ENCODE assay signal across 1 cellular context in the genomic region with DNA sequence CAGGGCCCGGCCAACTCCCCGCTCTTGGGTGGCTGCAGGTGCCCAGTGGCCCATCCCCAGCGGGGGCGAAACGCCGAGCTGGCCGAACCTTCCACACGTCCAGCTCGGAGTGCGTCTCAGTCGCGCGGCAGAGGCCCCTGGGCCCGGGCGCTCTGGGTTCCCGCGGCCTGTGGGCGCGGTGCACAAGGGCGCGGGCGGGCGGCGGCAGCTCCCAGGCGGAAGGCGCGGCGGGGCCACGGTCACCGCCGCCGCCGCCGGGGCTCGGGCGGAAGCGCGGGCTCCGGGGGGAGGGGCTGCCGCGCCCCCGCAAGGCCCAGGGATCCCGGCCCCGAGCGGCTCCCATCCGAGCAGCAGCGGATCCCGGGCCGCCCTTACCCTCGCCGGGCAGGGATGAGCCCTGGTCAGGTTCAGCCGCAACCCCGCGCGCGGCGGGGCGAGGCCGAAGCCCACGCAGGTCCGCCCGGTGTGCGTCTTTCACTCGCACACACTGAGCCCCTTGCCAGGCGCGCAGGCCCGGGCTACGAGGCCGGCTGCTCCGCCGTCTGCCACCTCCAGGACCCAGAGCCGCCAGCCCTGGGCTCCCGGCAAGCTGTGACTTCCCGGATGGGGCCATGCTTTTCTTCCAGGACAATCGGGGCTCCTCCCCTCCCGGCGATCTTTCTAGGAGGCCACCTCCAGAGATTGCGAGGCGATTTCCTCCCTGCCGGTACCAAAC.
TF ChIP-seq lines count a peak whose summit lies in the region.

No MANE protein-coding gene starts in this region.

TF ChIP-seq in HEK293, 187 proteins besides CTCF, POLR2A, EP300 and RAD21 (continued from another document and continues in another):
- TF ChIP-seq, protein P1, sequence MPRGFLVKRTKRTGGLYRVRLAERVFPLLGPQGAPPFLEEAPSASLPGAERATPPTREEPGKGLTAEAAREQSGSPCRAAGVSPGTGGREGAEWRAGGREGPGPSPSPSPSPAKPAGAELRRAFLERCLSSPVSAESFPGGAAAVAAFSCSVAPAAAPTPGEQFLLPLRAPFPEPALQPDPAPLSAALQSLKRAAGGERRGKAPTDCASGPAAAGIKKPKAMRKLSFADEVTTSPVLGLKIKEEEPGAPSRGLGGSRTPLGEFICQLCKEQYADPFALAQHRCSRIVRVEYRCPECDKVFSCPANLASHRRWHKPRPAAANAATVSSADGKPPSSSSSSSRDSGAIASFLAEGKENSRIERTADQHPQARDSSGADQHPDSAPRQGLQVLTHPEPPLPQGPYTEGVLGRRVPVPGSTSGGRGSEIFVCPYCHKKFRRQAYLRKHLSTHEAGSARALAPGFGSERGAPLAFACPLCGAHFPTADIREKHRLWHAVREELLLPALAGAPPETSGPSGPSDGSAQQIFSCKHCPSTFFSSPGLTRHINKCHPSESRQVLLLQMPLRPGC (tag by site-specific recombination; IDR thresholded peaks at IDR 0.05) = no peak
- TF ChIP-seq ZNF664 (tag by site-specific recombination; IDR thresholded peaks at IDR 0.05) (no peak), ZNF596 (tag by site-specific recombination; IDR thresholded peaks at IDR 0.05) (peak; percentile 35; the same call in 1 of the 2 replicates), YY1 (tag by site-specific recombination; IDR thresholded peaks at IDR 0.05) (peak; percentile 56; the same call in 1 of the 2 replicates), ZNF621 (tag by site-specific recombination; IDR thresholded peaks at IDR 0.05) (no peak), GLIS1 (tag by site-specific recombination; IDR thresholded peaks at IDR 0.05) (peak; percentile 65), WT1 (tag by site-specific recombination; IDR thresholded peaks at IDR 0.05) (no peak; the same call in 1 of the 2 replicates), ZNF24 (tag by site-specific recombination; IDR thresholded peaks at IDR 0.05) (no peak), ZSCAN30 (tag by site-specific recombination; IDR thresholded peaks at IDR 0.05) (0 out of 2 replicates have a peak, but pooled peaks have one; percentile 52), ZNF266 (tag by site-specific recombination; IDR thresholded peaks at IDR 0.05; ENCODE audit: low read depth) (no peak), HOXC10 (CRISPR knock-in tag; IDR thresholded peaks at IDR 0.05) (no peak), ZNF76 (tag by site-specific recombination; IDR thresholded peaks at IDR 0.05; ENCODE audit: borderline replicate concordance, low read depth) (peak; percentile 67), IKZF3 (tag by site-specific recombination; IDR thresholded peaks at IDR 0.05) (peak; percentile 72), SCRT1 (tag by site-specific recombination; IDR thresholded peaks at IDR 0.05; ENCODE audit: borderline replicate concordance) (no peak), ZNF670 (tag by site-specific recombination; IDR thresholded peaks at IDR 0.05; ENCODE audit: low read depth) (no peak), SP7 (tag by site-specific recombination; IDR thresholded peaks at IDR 0.05) (peak; percentile 54), MYNN (tag by site-specific recombination; IDR thresholded peaks at IDR 0.05; ENCODE audit: borderline replicate concordance) (no peak), ZBTB20 (tag by site-specific recombination; IDR thresholded peaks at IDR 0.05) (peak; percentile 94), ZNF19 (tag by site-specific recombination; IDR thresholded peaks at IDR 0.05; ENCODE audit: low read depth) (no peak), ZNF660 (tag by site-specific recombination; IDR thresholded peaks at IDR 0.05) (no peak), ZNF140 (tag by site-specific recombination; IDR thresholded peaks at IDR 0.05) (no peak), ZNF175 (tag by site-specific recombination; IDR thresholded peaks at IDR 0.05) (no peak), TRIM28 (IDR thresholded peaks at IDR 0.05; ENCODE audit: borderline replicate concordance, low read length) (no peak), ZNF837 (tag by site-specific recombination; IDR thresholded peaks at IDR 0.05) (no peak), ZNF785 (tag by site-specific recombination; IDR thresholded peaks at IDR 0.05) (no peak), MEIS1 (CRISPR knock-in tag; IDR thresholded peaks at IDR 0.05; ENCODE audit: borderline replicate concordance) (no peak)
- TF ChIP-seq, protein P2, sequence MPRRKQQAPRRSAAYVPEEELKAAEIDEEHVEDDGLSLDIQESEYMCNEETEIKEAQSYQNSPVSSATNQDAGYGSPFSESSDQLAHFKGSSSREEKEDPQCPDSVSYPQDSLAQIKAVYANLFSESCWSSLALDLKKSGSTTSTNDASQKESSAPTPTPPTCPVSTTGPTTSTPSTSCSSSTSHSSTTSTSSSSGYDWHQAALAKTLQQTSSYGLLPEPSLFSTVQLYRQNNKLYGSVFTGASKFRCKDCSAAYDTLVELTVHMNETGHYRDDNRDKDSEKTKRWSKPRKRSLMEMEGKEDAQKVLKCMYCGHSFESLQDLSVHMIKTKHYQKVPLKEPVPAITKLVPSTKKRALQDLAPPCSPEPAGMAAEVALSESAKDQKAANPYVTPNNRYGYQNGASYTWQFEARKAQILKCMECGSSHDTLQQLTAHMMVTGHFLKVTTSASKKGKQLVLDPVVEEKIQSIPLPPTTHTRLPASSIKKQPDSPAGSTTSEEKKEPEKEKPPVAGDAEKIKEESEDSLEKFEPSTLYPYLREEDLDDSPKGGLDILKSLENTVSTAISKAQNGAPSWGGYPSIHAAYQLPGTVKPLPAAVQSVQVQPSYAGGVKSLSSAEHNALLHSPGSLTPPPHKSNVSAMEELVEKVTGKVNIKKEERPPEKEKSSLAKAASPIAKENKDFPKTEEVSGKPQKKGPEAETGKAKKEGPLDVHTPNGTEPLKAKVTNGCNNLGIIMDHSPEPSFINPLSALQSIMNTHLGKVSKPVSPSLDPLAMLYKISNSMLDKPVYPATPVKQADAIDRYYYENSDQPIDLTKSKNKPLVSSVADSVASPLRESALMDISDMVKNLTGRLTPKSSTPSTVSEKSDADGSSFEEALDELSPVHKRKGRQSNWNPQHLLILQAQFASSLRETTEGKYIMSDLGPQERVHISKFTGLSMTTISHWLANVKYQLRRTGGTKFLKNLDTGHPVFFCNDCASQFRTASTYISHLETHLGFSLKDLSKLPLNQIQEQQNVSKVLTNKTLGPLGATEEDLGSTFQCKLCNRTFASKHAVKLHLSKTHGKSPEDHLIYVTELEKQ (tag by site-specific recombination; IDR thresholded peaks at IDR 0.05; ENCODE audit: borderline replicate concordance) = no peak
- TF ChIP-seq, protein P3, sequence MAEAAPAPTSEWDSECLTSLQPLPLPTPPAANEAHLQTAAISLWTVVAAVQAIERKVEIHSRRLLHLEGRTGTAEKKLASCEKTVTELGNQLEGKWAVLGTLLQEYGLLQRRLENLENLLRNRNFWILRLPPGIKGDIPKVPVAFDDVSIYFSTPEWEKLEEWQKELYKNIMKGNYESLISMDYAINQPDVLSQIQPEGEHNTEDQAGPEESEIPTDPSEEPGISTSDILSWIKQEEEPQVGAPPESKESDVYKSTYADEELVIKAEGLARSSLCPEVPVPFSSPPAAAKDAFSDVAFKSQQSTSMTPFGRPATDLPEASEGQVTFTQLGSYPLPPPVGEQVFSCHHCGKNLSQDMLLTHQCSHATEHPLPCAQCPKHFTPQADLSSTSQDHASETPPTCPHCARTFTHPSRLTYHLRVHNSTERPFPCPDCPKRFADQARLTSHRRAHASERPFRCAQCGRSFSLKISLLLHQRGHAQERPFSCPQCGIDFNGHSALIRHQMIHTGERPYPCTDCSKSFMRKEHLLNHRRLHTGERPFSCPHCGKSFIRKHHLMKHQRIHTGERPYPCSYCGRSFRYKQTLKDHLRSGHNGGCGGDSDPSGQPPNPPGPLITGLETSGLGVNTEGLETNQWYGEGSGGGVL (tag by site-specific recombination; IDR thresholded peaks at IDR 0.05) = no peak
- TF ChIP-seq, protein P4, sequence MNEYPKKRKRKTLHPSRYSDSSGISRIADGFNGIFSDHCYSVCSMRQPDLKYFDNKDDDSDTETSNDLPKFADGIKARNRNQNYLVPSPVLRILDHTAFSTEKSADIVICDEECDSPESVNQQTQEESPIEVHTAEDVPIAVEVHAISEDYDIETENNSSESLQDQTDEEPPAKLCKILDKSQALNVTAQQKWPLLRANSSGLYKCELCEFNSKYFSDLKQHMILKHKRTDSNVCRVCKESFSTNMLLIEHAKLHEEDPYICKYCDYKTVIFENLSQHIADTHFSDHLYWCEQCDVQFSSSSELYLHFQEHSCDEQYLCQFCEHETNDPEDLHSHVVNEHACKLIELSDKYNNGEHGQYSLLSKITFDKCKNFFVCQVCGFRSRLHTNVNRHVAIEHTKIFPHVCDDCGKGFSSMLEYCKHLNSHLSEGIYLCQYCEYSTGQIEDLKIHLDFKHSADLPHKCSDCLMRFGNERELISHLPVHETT (tag by site-specific recombination; IDR thresholded peaks at IDR 0.05) = no peak
- TF ChIP-seq, protein P5, sequence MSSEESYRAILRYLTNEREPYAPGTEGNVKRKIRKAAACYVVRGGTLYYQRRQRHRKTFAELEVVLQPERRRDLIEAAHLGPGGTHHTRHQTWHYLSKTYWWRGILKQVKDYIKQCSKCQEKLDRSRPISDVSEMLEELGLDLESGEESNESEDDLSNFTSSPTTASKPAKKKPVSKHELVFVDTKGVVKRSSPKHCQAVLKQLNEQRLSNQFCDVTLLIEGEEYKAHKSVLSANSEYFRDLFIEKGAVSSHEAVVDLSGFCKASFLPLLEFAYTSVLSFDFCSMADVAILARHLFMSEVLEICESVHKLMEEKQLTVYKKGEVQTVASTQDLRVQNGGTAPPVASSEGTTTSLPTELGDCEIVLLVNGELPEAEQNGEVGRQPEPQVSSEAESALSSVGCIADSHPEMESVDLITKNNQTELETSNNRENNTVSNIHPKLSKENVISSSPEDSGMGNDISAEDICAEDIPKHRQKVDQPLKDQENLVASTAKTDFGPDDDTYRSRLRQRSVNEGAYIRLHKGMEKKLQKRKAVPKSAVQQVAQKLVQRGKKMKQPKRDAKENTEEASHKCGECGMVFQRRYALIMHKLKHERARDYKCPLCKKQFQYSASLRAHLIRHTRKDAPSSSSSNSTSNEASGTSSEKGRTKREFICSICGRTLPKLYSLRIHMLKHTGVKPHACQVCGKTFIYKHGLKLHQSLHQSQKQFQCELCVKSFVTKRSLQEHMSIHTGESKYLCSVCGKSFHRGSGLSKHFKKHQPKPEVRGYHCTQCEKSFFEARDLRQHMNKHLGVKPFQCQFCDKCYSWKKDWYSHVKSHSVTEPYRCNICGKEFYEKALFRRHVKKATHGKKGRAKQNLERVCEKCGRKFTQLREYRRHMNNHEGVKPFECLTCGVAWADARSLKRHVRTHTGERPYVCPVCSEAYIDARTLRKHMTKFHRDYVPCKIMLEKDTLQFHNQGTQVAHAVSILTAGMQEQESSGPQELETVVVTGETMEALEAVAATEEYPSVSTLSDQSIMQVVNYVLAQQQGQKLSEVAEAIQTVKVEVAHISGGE (tag by site-specific recombination; conservative IDR thresholded peaks at IDR 0.05; ENCODE audit: low read depth) = peak; percentile 41
- TF ChIP-seq, protein P6, sequence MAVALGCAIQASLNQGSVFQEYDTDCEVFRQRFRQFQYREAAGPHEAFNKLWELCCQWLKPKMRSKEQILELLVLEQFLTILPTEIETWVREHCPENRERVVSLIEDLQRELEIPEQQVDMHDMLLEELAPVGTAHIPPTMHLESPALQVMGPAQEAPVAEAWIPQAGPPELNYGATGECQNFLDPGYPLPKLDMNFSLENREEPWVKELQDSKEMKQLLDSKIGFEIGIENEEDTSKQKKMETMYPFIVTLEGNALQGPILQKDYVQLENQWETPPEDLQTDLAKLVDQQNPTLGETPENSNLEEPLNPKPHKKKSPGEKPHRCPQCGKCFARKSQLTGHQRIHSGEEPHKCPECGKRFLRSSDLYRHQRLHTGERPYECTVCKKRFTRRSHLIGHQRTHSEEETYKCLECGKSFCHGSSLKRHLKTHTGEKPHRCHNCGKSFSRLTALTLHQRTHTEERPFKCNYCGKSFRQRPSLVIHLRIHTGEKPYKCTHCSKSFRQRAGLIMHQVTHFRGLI (tag by site-specific recombination; IDR thresholded peaks at IDR 0.05) = peak; percentile 28; the same call in 1 of the 2 replicates
- TF ChIP-seq, protein P7, sequence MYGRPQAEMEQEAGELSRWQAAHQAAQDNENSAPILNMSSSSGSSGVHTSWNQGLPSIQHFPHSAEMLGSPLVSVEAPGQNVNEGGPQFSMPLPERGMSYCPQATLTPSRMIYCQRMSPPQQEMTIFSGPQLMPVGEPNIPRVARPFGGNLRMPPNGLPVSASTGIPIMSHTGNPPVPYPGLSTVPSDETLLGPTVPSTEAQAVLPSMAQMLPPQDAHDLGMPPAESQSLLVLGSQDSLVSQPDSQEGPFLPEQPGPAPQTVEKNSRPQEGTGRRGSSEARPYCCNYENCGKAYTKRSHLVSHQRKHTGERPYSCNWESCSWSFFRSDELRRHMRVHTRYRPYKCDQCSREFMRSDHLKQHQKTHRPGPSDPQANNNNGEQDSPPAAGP (tag by site-specific recombination; IDR thresholded peaks at IDR 0.05) = no peak
- TF ChIP-seq, protein P8, sequence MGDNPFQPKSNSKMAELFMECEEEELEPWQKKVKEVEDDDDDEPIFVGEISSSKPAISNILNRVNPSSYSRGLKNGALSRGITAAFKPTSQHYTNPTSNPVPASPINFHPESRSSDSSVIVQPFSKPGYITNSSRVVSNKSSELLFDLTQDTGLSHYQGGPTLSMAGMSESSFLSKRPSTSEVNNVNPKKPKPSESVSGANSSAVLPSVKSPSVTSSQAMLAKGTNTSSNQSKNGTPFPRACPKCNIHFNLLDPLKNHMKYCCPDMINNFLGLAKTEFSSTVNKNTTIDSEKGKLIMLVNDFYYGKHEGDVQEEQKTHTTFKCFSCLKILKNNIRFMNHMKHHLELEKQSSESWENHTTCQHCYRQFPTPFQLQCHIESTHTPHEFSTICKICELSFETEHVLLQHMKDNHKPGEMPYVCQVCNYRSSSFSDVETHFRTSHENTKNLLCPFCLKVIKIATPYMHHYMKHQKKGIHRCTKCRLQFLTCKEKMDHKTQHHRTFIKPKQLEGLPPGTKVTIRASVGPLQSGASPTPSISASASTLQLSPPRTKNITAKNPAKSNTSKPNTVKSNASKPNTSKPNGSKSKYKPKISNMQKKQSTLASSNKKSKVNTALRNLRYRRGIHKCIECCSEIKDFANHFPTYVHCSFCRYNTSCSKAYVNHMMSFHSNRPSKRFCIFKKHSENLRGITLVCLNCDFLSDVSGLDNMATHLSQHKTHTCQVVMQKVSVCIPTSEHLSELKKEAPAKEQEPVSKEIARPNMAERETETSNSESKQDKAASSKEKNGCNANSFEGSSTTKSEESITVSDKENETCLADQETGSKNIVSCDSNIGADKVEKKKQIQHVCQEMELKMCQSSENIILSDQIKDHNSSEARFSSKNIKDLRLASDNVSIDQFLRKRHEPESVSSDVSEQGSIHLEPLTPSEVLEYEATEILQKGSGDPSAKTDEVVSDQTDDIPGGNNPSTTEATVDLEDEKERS (tag by site-specific recombination; IDR thresholded peaks at IDR 0.05) = no peak
- TF ChIP-seq, protein P9, sequence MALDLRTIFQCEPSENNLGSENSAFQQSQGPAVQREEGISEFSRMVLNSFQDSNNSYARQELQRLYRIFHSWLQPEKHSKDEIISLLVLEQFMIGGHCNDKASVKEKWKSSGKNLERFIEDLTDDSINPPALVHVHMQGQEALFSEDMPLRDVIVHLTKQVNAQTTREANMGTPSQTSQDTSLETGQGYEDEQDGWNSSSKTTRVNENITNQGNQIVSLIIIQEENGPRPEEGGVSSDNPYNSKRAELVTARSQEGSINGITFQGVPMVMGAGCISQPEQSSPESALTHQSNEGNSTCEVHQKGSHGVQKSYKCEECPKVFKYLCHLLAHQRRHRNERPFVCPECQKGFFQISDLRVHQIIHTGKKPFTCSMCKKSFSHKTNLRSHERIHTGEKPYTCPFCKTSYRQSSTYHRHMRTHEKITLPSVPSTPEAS (tag by site-specific recombination; IDR thresholded peaks at IDR 0.05) = no peak
